ENCODE assay signal across 8 cellular contexts in genomic region chr7:87566311-87566710, GRCh38. TPM values are rescaled to one million over a fixed set of nuclear protein-coding genes. Genes with fewer than 3 reads are reported as not detected.
"Had no signal": no experiment of that assay in that cellular context is flagged by ENCODE, and none has a peak within 500 bp of the region (broad histone marks: within the 10 kb centered on the region; RNA-seq: fewer than 3 reads in every experiment).

No MANE protein-coding gene starts in this region.

- DNase-seq: GM23248, GOT3, H7, HFFc6, KBM-7 had no signal

- H3K36me3 ChIP-seq: HAP-1 had no signal

- H3K9ac ChIP-seq: GM23248 had no signal

- FAIRE-seq: HepG2 had no signal

- ATAC-seq: HCT116, HepG2 had no signal

- H3K4me3 ChIP-seq: GM23248, HAP-1 had no signal

- H3K9me3 ChIP-seq: HAP-1 had no signal

RNA-seq across cellular contexts. Expression of gene ABCB1, which starts 34.4 kb away (rescaled TPM):
- total RNA-seq: H7 had no signal
